In genomic region chr13:81275666-81276258, GRCh38 we compare ENCODE assay signal across 12 cellular contexts.
"Had no signal": no experiment of that assay in that cellular context is flagged by ENCODE, and none has a peak within 500 bp of the region (broad histone marks: within the 10 kb centered on the region; RNA-seq: fewer than 3 reads in every experiment).

No MANE protein-coding gene starts in this region.

- H3K4me1 ChIP-seq: left ventricle myocardium inferior, parathyroid adenoma, upper lobe of right lung had no signal

- H2AFZ ChIP-seq: parathyroid adenoma had no signal

- H3K9ac ChIP-seq: parathyroid adenoma had no signal

- ATAC-seq: activated T-helper 17 cell treated with anti-CD3 and anti-CD28 coated beads, Interleukin-2, amount 50 U/mL, for 72 hours; naive thymus-derived CD8-positive, alpha-beta T cell; stimulated activated naive CD8-positive, alpha-beta T cell treated with anti-CD3 and anti-CD28 coated beads, Interleukin-15, amount 100 ng/mL, for 72 hours; upper lobe of right lung had no signal

- H3K36me3 Mint-ChIP-seq: memory B cell; naive thymus-derived CD8-positive, alpha-beta T cell had no signal

- H3K4me3 Mint-ChIP-seq: activated T-helper 17 cell treated with anti-CD3 and anti-CD28 coated beads, Interleukin-2, amount 50 U/mL, for 72 hours; memory B cell; naive thymus-derived CD8-positive, alpha-beta T cell; stimulated activated naive CD8-positive, alpha-beta T cell treated with anti-CD3 and anti-CD28 coated beads, Interleukin-15, amount 100 ng/mL, for 72 hours had no signal

- DNase-seq: activated CD4-positive, alpha-beta T cell treated with anti-CD3 and anti-CD28 coated beads, Interleukin-2, amount 50 U/mL, for 1 hour; activated naive CD4-positive, alpha-beta T cell treated with Interleukin-2 at 50 U/mL for 16 hours; activated T-cell treated with anti-CD3 and anti-CD28 coated beads for 4 hours; left ventricle myocardium inferior; naive thymus-derived CD8-positive, alpha-beta T cell; stimulated activated CD4-positive, alpha-beta T cell treated with anti-CD3 and anti-CD28 coated beads, Interleukin-1b, Interleukin-23, amount 100 ng/mL, for 48 hours; stimulated activated naive CD8-positive, alpha-beta T cell treated with anti-CD3 and anti-CD28 coated beads, Interleukin-15, amount 100 ng/mL, for 72 hours; upper lobe of right lung had no signal

- H3K27ac Mint-ChIP-seq: activated T-helper 17 cell treated with anti-CD3 and anti-CD28 coated beads, Interleukin-2, amount 50 U/mL, for 72 hours; memory B cell; naive thymus-derived CD8-positive, alpha-beta T cell; stimulated activated naive CD8-positive, alpha-beta T cell treated with anti-CD3 and anti-CD28 coated beads, Interleukin-15, amount 100 ng/mL, for 72 hours had no signal

- H3K36me3 ChIP-seq: left ventricle myocardium inferior, neutrophil, upper lobe of right lung had no signal

- H3K27ac ChIP-seq: left ventricle myocardium inferior, neutrophil, parathyroid adenoma, upper lobe of right lung had no signal

- H3K27me3 ChIP-seq: neutrophil, upper lobe of right lung had no signal

- H3K4me1 Mint-ChIP-seq: activated T-helper 17 cell treated with anti-CD3 and anti-CD28 coated beads, Interleukin-2, amount 50 U/mL, for 72 hours; memory B cell; naive thymus-derived CD8-positive, alpha-beta T cell; stimulated activated naive CD8-positive, alpha-beta T cell treated with anti-CD3 and anti-CD28 coated beads, Interleukin-15, amount 100 ng/mL, for 72 hours had no signal

- H3K4me3 ChIP-seq: left ventricle myocardium inferior, upper lobe of right lung had no signal

- H3K79me2 ChIP-seq: parathyroid adenoma had no signal

- H3K27me3 Mint-ChIP-seq: activated T-helper 17 cell treated with anti-CD3 and anti-CD28 coated beads, Interleukin-2, amount 50 U/mL, for 72 hours; memory B cell; naive thymus-derived CD8-positive, alpha-beta T cell; stimulated activated naive CD8-positive, alpha-beta T cell treated with anti-CD3 and anti-CD28 coated beads, Interleukin-15, amount 100 ng/mL, for 72 hours had no signal
